20 cellular contexts compared by ENCODE assay signal in the genomic region with DNA sequence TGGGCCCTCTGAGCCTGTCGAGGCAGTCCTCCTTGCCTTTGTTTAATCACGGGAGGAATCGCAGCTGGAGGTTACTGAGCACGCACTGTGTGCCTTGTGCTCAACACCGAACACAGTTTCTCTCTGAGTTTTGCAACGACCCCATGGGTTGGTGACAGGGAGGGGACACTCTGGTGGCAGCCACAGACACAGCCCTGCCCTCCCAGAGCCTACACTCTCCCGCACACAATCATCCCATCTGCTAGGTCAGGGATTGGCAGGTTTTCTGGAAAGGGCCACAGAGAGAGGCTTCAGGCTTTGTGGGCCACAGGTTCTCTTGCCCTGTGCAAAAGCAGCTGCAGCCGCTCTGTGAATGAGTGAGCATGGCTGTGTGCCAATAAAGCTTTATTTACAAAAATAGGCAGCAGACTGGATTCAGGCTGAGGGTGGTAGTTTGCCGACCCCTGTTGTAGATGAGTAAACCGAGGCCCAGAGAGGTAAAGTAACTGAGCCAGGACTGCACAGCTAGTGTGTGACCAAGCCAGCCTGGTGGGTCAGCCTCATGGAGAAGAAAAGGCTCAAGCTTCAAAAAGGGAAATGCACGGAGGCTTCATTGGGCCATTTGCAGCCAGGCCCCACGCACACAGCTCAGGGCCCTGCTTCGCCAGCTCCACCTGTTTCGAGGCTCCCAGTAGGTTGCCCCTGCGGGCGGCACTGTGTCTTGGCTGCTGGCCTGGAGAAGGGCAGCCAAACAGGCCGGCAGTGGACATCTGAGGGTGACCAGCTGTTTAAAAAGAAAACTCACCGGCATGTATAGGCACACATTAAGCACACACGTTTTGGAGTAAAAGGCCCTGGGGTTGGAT. TPM values are rescaled to one million over a fixed set of nuclear protein-coding genes. Genes with fewer than 3 reads are reported as not detected.
DNase-seq lines count a peak whose midpoint lies in the region; ATAC-seq, FAIRE-seq and TF ChIP-seq lines count a peak whose summit lies in the region.
"Had no signal": no experiment of that assay in that cellular context is flagged by ENCODE, and none has a peak within 500 bp of the region (broad histone marks: within the 10 kb centered on the region; RNA-seq: fewer than 3 reads in every experiment).

No MANE protein-coding gene starts in this region.

- CTCF ChIA-PET in SK-N-SH (lab: Yijun Ruan, JAX) = interaction anchor here (1.3 to 8.9 kb wide), 5 partner anchors 9 to 557 kb away, joined by 3 to 84 read pairs (median 33); no protein-coding TSS in a partner anchor
- CTCF ChIA-PET in HepG2 (lab: Yijun Ruan, JAX; ENCODE audit: low intra/inter-chr PET ratio, low total read pairs) = no interaction called here

- TF ChIP-seq CTCF in SK-N-SH (IDR thresholded peaks at IDR 0.05) (no peak), VCaP (conservative IDR thresholded peaks at IDR 0.05) (no peak), HepG2 (CRISPR knock-in tag; IDR thresholded peaks at IDR 0.05) (no peak), smooth muscle cell (IDR thresholded peaks at IDR 0.05; ENCODE audit: borderline replicate concordance, insufficient read depth, poor library complexity, severe bottlenecking) (no peak), esophagus squamous epithelium (IDR thresholded peaks at IDR 0.05) (no peak)

- FAIRE-seq in HepG2 (lab: Jason Lieb, UNC) = no peak
- FAIRE-seq: frontal cortex had no signal

- POLR2A ChIA-PET in SK-N-SH (lab: Yijun Ruan, JAX) (interaction anchor here (1.8 kb wide), 1 partner anchor 10 kb away, joined by 4 read pairs; no protein-coding TSS in a partner anchor), HepG2 (lab: Yijun Ruan, JAX) (interaction anchor here (1.0 to 6.1 kb wide), 7 partner anchors 9 to 162 kb away, joined by 3 to 128 read pairs (median 10); partner anchors contain the start of genes CCND1 and LTO1)

- H3K4me3 ChIP-seq in SK-N-SH (ENCODE audit: low read depth in 2 of 2, low read length in 1 of 2) (no peak overlapping the region), HepG2 (replicated peaks in 1 of 3; ENCODE audit: insufficient read depth in 1 of 3, low read depth in 2 of 3, low read length in 3 of 3) (peak overlapping the region in 1 of 3 experiments; percentile 25; a peak in 2 of 6 replicates), smooth muscle cell (no peak overlapping the region), esophagus squamous epithelium (no peak overlapping the region)

- H3K9ac ChIP-seq in SK-N-SH = no peak overlapping the region
- peak overlapping the region; percentile 83 for H3K9ac ChIP-seq in HepG2 (ENCODE audit: insufficient read depth, low read depth, low read length)
- H3K9ac ChIP-seq in smooth muscle cell (ENCODE audit: low read depth) = no peak overlapping the region

- H4K20me1 ChIP-seq in SK-N-SH (ENCODE audit: insufficient read depth) (peaks cover 21% of the 10 kb centered on the region), HepG2 (ENCODE audit: insufficient read depth, low read length) (no peaks in the 10 kb centered on the region), smooth muscle cell (ENCODE audit: low read depth) (peaks cover 13% of the 10 kb centered on the region)

- H2AFZ ChIP-seq in SK-N-SH (ENCODE audit: low read depth) (no peak overlapping the region), HepG2 (ENCODE audit: low read length) (no peak overlapping the region), smooth muscle cell (ENCODE audit: low read depth) (no peak overlapping the region)

- peaks cover 4 to 12% of the 10 kb centered on the region in 2 experiments for H3K36me3 ChIP-seq in SK-N-SH (replicated peaks in 1 of 2; ENCODE audit: control insufficient read depth in 1 of 2, insufficient read depth in 2 of 2, low read length in 1 of 2)
- peaks cover 0 to 2% of the 10 kb centered on the region in 2 experiments; a peak in 1 of 5 replicates for H3K36me3 ChIP-seq in HepG2 (replicated peaks in 1 of 2; ENCODE audit: control insufficient read depth in 1 of 2, insufficient read depth in 2 of 2, low read length in 2 of 2)
- H3K36me3 ChIP-seq in smooth muscle cell (ENCODE audit: low read depth) = no peaks in the 10 kb centered on the region
- peaks cover 0 to 27% (median 3%) of the 10 kb centered on the region in 3 donors for H3K36me3 ChIP-seq in esophagus squamous epithelium

- H3F3A ChIP-seq in SK-N-SH (replicated peaks; ENCODE audit: insufficient read depth) (peaks cover 25% of the 10 kb centered on the region), smooth muscle cell (ENCODE audit: low read depth) (peaks cover 7% of the 10 kb centered on the region)

- ATAC-seq in SK-N-SH treated with all-trans-retinoic acid at 6 μM for 48 hours = no peak
- ATAC-seq in HepG2 = no peak; the same call in 2 of the 3 replicates
- ATAC-seq: activated CD8-positive, alpha-beta T cell treated with anti-CD3 and anti-CD28 coated beads for 36 hours had no signal

- in situ Hi-C loops in HepG2 (cut with HindIII; ENCODE audit: extremely low pct_ligation_motif_present, low pct_unique_long_range_greater_than_20kb) = loop anchor here (5.0 kb wide), 1 partner anchor 537 kb away; no protein-coding TSS in a partner anchor

- H3K9me3 ChIP-seq in SK-N-SH (no peaks in the 10 kb centered on the region), HepG2 (ENCODE audit: low read length) (no peaks in the 10 kb centered on the region), smooth muscle cell (replicated peaks; ENCODE audit: low read depth) (no peaks in the 10 kb centered on the region), esophagus squamous epithelium (no peaks in the 10 kb centered on the region)

- no peaks in the 10 kb centered on the region; a peak in 1 of 4 replicates for H3K4me1 ChIP-seq in SK-N-SH (ENCODE audit: control insufficient read depth in 1 of 2, insufficient read depth in 2 of 2, low read depth in 1 of 2, low read length in 1 of 2)
- peaks cover 86% of the 10 kb centered on the region for H3K4me1 ChIP-seq in HepG2 (ENCODE audit: insufficient read depth, low read length)
- H3K4me1 ChIP-seq in smooth muscle cell (ENCODE audit: low read depth) = peaks cover 18% of the 10 kb centered on the region
- H3K4me1 ChIP-seq in esophagus squamous epithelium = peaks cover 13 to 23% (median 13%) of the 10 kb centered on the region in 3 donors

- TSS peak; percentile 46 for BruUV-seq in HepG2 (replicated peaks; lab: Mats Ljungman, UMichigan)

- DNase-seq in SK-N-SH = peak; percentile 19
- peak; percentile 48 for DNase-seq in HepG2 (ENCODE audit: low spot score)
- no peak for DNase-seq in smooth muscle cell (lab: John Stamatoyannopoulos, UW; ENCODE audit: unreplicated experiment)
- DNase-seq in NOMO-1 (lab: John Stamatoyannopoulos, UW; ENCODE audit: unreplicated experiment in 2 of 2) = no peak
- no peak for DNase-seq in esophagus squamous epithelium (lab: John Stamatoyannopoulos, UW)
- no peak for DNase-seq in nucleus accumbens (lab: John Stamatoyannopoulos, UW)
- DNase-seq: activated CD8-positive, alpha-beta T cell treated with anti-CD3 and anti-CD28 coated beads for 36 hours; midbrain; MV-4-11; NCI-H2171 treated with DMSO at 0.1 percent for 48 hours; stimulated activated naive CD4-positive, alpha-beta T cell had no signal

- no peak for TF ChIP-seq EP300 in SK-N-SH (IDR thresholded peaks at IDR 0.05; ENCODE audit: borderline replicate concordance in 1 of 2, low read depth in 1 of 2, low read length in 1 of 2)
- TF ChIP-seq EP300 in HepG2 (IDR thresholded peaks at IDR 0.05; ENCODE audit: low read depth in 2 of 2, low read length in 2 of 2) = no peak
- no peak for TF ChIP-seq EP300 in HepG2 (CRISPR knock-in tag; IDR thresholded peaks at IDR 0.05; ENCODE audit: borderline replicate concordance)

- no peaks in the 10 kb centered on the region for H3K9me2 ChIP-seq in SK-N-SH

- H3K27ac ChIP-seq in SK-N-SH (ENCODE audit: low read depth in 2 of 2, low read length in 1 of 2) = no peak overlapping the region
- peak overlapping the region; percentile 100; the same call in 1 of the 2 replicates for H3K27ac ChIP-seq in VCaP
- peak overlapping the region; percentile 96 for H3K27ac ChIP-seq in HepG2 (ENCODE audit: extremely low read length, insufficient read depth, low read length)
- peak overlapping the region; percentile 65 for H3K27ac ChIP-seq in smooth muscle cell (ENCODE audit: low read depth)
- no peak overlapping the region for H3K27ac ChIP-seq in esophagus squamous epithelium

- TF ChIP-seq RAD21 in SK-N-SH (IDR thresholded peaks at IDR 0.05; ENCODE audit: low read length) (no peak), HepG2 (CRISPR knock-in tag; IDR thresholded peaks at IDR 0.05) (no peak)

- H3K4me2 ChIP-seq in SK-N-SH (no peak overlapping the region), HepG2 (ENCODE audit: low read depth, low read length) (peak overlapping the region; percentile 68), smooth muscle cell (peak overlapping the region; percentile 53)

- TF ChIP-seq POLR2A in HepG2 (IDR thresholded peaks at IDR 0.05; ENCODE audit: insufficient read depth in 1 of 2, low read depth in 2 of 2, low read length in 2 of 2) (no peak; a peak in 1 of 4 replicates), esophagus squamous epithelium (IDR thresholded peaks at IDR 0.05) (no peak)

- intact Hi-C loops in HepG2 (cut with micrococcal nuclease; ENCODE audit: unreplicated experiment) (no loop called here), esophagus squamous epithelium (cut with DNase I) (no loop called here)

- no peaks in the 10 kb centered on the region for H3K27me3 ChIP-seq in SK-N-SH (ENCODE audit: insufficient read depth)
- H3K27me3 ChIP-seq in HepG2 (ENCODE audit: control insufficient read depth in 1 of 2, insufficient read depth in 2 of 2, low read length in 2 of 2) = no peaks in the 10 kb centered on the region
- H3K27me3 ChIP-seq in smooth muscle cell (ENCODE audit: low read depth) = no peaks in the 10 kb centered on the region
- no peaks in the 10 kb centered on the region for H3K27me3 ChIP-seq in esophagus squamous epithelium

- 93% methylated on average over 16 of the region's 19 CpGs for WGBS in SK-N-SH (ENCODE audit: low lambda C conversion rate)
- WGBS in HepG2 (ENCODE audit: low lambda C conversion rate) = 93% methylated on average over 11 of the region's 19 CpGs
- WGBS in smooth muscle cell (ENCODE audit: low lambda C conversion rate) = 74% methylated on average over 19 of the region's 19 CpGs
- 64 to 78% methylated on average over 7 to 10 of the region's 19 CpGs for WGBS in esophagus squamous epithelium, 2 donors

- H3K79me2 ChIP-seq in SK-N-SH (ENCODE audit: insufficient read depth) (no peaks in the 10 kb centered on the region), HepG2 (ENCODE audit: insufficient read depth, low read length) (no peaks in the 10 kb centered on the region), smooth muscle cell (ENCODE audit: low read depth) (no peaks in the 10 kb centered on the region)

RNA-seq across cellular contexts. Expression of gene LTO1, which starts 16.3 kb away (rescaled TPM):
- polyA plus RNA-seq in SK-N-SH (2012; rRNA removed) (30.8 and 33.1 TPM in 2 replicates), HepG2 (2011; rRNA removed) (11.8 and 13.8 TPM in 2 replicates), smooth muscle cell (17.3 and 22.6 TPM in 2 replicates)
- polyA plus RNA-seq in SK-N-SH (2012; cell fraction: cytosol; rRNA removed) = 27.2 and 30.5 TPM in 2 replicates
- 93.5 and 102 TPM in 2 replicates for polyA plus RNA-seq in SK-N-SH (2012; cell fraction: nucleus; rRNA removed)
- total RNA-seq in HepG2 (2016; rRNA removed; fragmentation: Illumina TruSeq; extraction: Trizol) (11.3 and 15.0 TPM in 2 replicates), smooth muscle cell (7.2 and 8.0 TPM in 2 replicates), esophagus squamous epithelium (10 to 100 TPM; 16.5 to 29.2 (median 19.3) TPM)
- total RNA-seq in HepG2 (2016; cell fraction: cytosol; rRNA removed; fragmentation: Illumina TruSeq; extraction: Trizol; ENCODE audit: low read depth) = 9.2 and 10.5 TPM in 2 replicates
- 9.0 and 17.0 TPM in 2 replicates for total RNA-seq in HepG2 (2016; cell fraction: insoluble cytoplasmic fraction; rRNA removed; fragmentation: Illumina TruSeq; extraction: Trizol)
- total RNA-seq in HepG2 (2016; cell fraction: membrane; rRNA removed; fragmentation: Illumina TruSeq; extraction: Trizol) = 11.5 and 13.4 TPM in 2 replicates
- total RNA-seq in HepG2 (2016; cell fraction: nucleus; rRNA removed; fragmentation: Illumina TruSeq; extraction: Trizol) = 17.6 and 20.5 TPM in 2 replicates
- 9.3 TPM in 2 replicates for polyA plus RNA-seq in HepG2 (2011; cell fraction: cytosol; rRNA removed)
- 32.0 and 35.0 TPM in 2 replicates for polyA plus RNA-seq in HepG2 (2011; cell fraction: nucleus; rRNA removed)
- 10.6 and 11.8 TPM in 2 replicates for polyA plus RNA-seq in HepG2 (2012)
- polyA plus RNA-seq in HepG2 (2016; cell fraction: cytosol; fragmentation: Illumina TruSeq; extraction: Trizol; ENCODE audit: low read depth) = 5.3 and 6.8 TPM in 2 replicates
- 13.9 and 14.6 TPM in 2 replicates for polyA plus RNA-seq in HepG2 (2016; cell fraction: insoluble cytoplasmic fraction; fragmentation: Illumina TruSeq; extraction: Trizol; ENCODE audit: low read depth)
- 9.0 and 9.4 TPM in 2 replicates for polyA plus RNA-seq in HepG2 (2016; cell fraction: membrane; fragmentation: Illumina TruSeq; extraction: Trizol; ENCODE audit: low read depth)
- 40.5 and 43.2 TPM in 2 replicates for polyA plus RNA-seq in HepG2 (2016; cell fraction: nucleus; fragmentation: Illumina TruSeq; extraction: Trizol; ENCODE audit: insufficient read depth, low read depth)
- 17.9 and 33.2 TPM in 2 replicates for polyA minus RNA-seq in HepG2 (2011; rRNA and poly(A)+ RNA removed; ENCODE audit: low replicate concordance)
- polyA minus RNA-seq in HepG2 (2011; cell fraction: cytosol; rRNA and poly(A)+ RNA removed) = 4.6 TPM in 2 replicates
- 22.3 and 29.4 TPM in 2 replicates for polyA minus RNA-seq in HepG2 (2011; cell fraction: nucleus; rRNA and poly(A)+ RNA removed)

RNA-seq across cellular contexts. Expression of gene CCND1, which starts 17.9 kb away (rescaled TPM):
- polyA plus RNA-seq in SK-N-SH (2012; rRNA removed) = 242 and 285 TPM in 2 replicates
- 196 and 213 TPM in 2 replicates for polyA plus RNA-seq in SK-N-SH (2012; cell fraction: cytosol; rRNA removed)
- 319 and 430 TPM in 2 replicates for polyA plus RNA-seq in SK-N-SH (2012; cell fraction: nucleus; rRNA removed)
- total RNA-seq in HepG2 (2016; rRNA removed; fragmentation: Illumina TruSeq; extraction: Trizol) = 107 and 117 TPM in 2 replicates
- 18.0 and 19.0 TPM in 2 replicates for total RNA-seq in HepG2 (2016; cell fraction: cytosol; rRNA removed; fragmentation: Illumina TruSeq; extraction: Trizol; ENCODE audit: low read depth)
- 91.6 and 108 TPM in 2 replicates for total RNA-seq in HepG2 (2016; cell fraction: insoluble cytoplasmic fraction; rRNA removed; fragmentation: Illumina TruSeq; extraction: Trizol)
- 58.9 and 60.9 TPM in 2 replicates for total RNA-seq in HepG2 (2016; cell fraction: membrane; rRNA removed; fragmentation: Illumina TruSeq; extraction: Trizol)
- total RNA-seq in HepG2 (2016; cell fraction: nucleus; rRNA removed; fragmentation: Illumina TruSeq; extraction: Trizol) = 68.6 and 72.9 TPM in 2 replicates
- polyA plus RNA-seq in HepG2 (2011; rRNA removed) = 126 and 136 TPM in 2 replicates
- 73.2 and 112 TPM in 2 replicates for polyA plus RNA-seq in HepG2 (2011; cell fraction: cytosol; rRNA removed)
- 161 and 292 TPM in 2 replicates for polyA plus RNA-seq in HepG2 (2011; cell fraction: nucleus; rRNA removed)
- polyA plus RNA-seq in HepG2 (2012) = 60.9 and 65.2 TPM in 2 replicates
- 10.4 and 11.6 TPM in 2 replicates for polyA plus RNA-seq in HepG2 (2016; cell fraction: cytosol; fragmentation: Illumina TruSeq; extraction: Trizol; ENCODE audit: low read depth)
- 75.4 and 106 TPM in 2 replicates for polyA plus RNA-seq in HepG2 (2016; cell fraction: insoluble cytoplasmic fraction; fragmentation: Illumina TruSeq; extraction: Trizol; ENCODE audit: low read depth)
- polyA plus RNA-seq in HepG2 (2016; cell fraction: membrane; fragmentation: Illumina TruSeq; extraction: Trizol; ENCODE audit: low read depth) = 24.6 and 25.9 TPM in 2 replicates
- polyA plus RNA-seq in HepG2 (2016; cell fraction: nucleus; fragmentation: Illumina TruSeq; extraction: Trizol; ENCODE audit: insufficient read depth, low read depth) = 90.1 and 100 TPM in 2 replicates
- polyA minus RNA-seq in HepG2 (2011; rRNA and poly(A)+ RNA removed; ENCODE audit: low replicate concordance) = 30.5 and 379 TPM in 2 replicates
- polyA minus RNA-seq in HepG2 (2011; cell fraction: cytosol; rRNA and poly(A)+ RNA removed) = 191 and 225 TPM in 2 replicates
- polyA minus RNA-seq in HepG2 (2011; cell fraction: nucleus; rRNA and poly(A)+ RNA removed) = 120 and 156 TPM in 2 replicates
- total RNA-seq in smooth muscle cell = 281 and 307 TPM in 2 replicates
- polyA plus RNA-seq in smooth muscle cell = 482 and 510 TPM in 2 replicates
- 100 to 1,000 TPM in 3 of 4 donors, 10 to 100 TPM in 1; 64.1 to 216 (median 145) TPM for total RNA-seq in esophagus squamous epithelium

RNA-seq across cellular contexts. Expression of gene FGF19, which starts 45.0 kb away (rescaled TPM):
- polyA plus RNA-seq in SK-N-SH (2012; rRNA removed) = not detected in 2 replicates
- polyA plus RNA-seq in SK-N-SH (2012; cell fraction: cytosol; rRNA removed) = not detected in 2 replicates
- 0.02 TPM in 1 of 2 replicates, not detected in the other for polyA plus RNA-seq in SK-N-SH (2012; cell fraction: nucleus; rRNA removed)
- total RNA-seq in HepG2 (2016; rRNA removed; fragmentation: Illumina TruSeq; extraction: Trizol) = not detected in 2 replicates
- not detected in 2 replicates for total RNA-seq in HepG2 (2016; cell fraction: cytosol; rRNA removed; fragmentation: Illumina TruSeq; extraction: Trizol; ENCODE audit: low read depth)
- total RNA-seq in HepG2 (2016; cell fraction: insoluble cytoplasmic fraction; rRNA removed; fragmentation: Illumina TruSeq; extraction: Trizol) = 0.04 TPM in 1 of 2 replicates, not detected in the other
- total RNA-seq in HepG2 (2016; cell fraction: membrane; rRNA removed; fragmentation: Illumina TruSeq; extraction: Trizol) = not detected in 2 replicates
- total RNA-seq in HepG2 (2016; cell fraction: nucleus; rRNA removed; fragmentation: Illumina TruSeq; extraction: Trizol) = not detected in 2 replicates
- 0.07 and 0.16 TPM in 2 replicates for polyA plus RNA-seq in HepG2 (2011; rRNA removed)
- 0.03 and 0.06 TPM in 2 replicates for polyA plus RNA-seq in HepG2 (2011; cell fraction: cytosol; rRNA removed)
- polyA plus RNA-seq in HepG2 (2011; cell fraction: nucleus; rRNA removed) = 0.62 and 0.74 TPM in 2 replicates
- polyA plus RNA-seq in HepG2 (2012) = 0.08 and 0.11 TPM in 2 replicates
- polyA plus RNA-seq in HepG2 (2016; cell fraction: cytosol; fragmentation: Illumina TruSeq; extraction: Trizol; ENCODE audit: low read depth) = not detected in 2 replicates
- polyA plus RNA-seq in HepG2 (2016; cell fraction: insoluble cytoplasmic fraction; fragmentation: Illumina TruSeq; extraction: Trizol; ENCODE audit: low read depth) = not detected in 2 replicates
- not detected in 2 replicates for polyA plus RNA-seq in HepG2 (2016; cell fraction: membrane; fragmentation: Illumina TruSeq; extraction: Trizol; ENCODE audit: low read depth)
- 0.36 and 0.37 TPM in 2 replicates for polyA plus RNA-seq in HepG2 (2016; cell fraction: nucleus; fragmentation: Illumina TruSeq; extraction: Trizol; ENCODE audit: insufficient read depth, low read depth)
- 0.21 TPM in 1 of 2 replicates, not detected in the other for polyA minus RNA-seq in HepG2 (2011; rRNA and poly(A)+ RNA removed; ENCODE audit: low replicate concordance)
- polyA minus RNA-seq in HepG2 (2011; cell fraction: cytosol; rRNA and poly(A)+ RNA removed) = not detected in 2 replicates
- polyA minus RNA-seq in HepG2 (2011; cell fraction: nucleus; rRNA and poly(A)+ RNA removed) = not detected in 2 replicates
- not detected in 2 replicates for total RNA-seq in smooth muscle cell
- polyA plus RNA-seq in smooth muscle cell = not detected in 2 replicates
- total RNA-seq in esophagus squamous epithelium = not detected
- total RNA-seq: activated CD8-positive, alpha-beta T cell treated with anti-CD3 and anti-CD28 coated beads for 36 hours; activated T-helper 1 cell treated with anti-CD3 and anti-CD28 coated beads, Interleukin-12 subunit alpha, Interleukin-12 subunit beta, Interleukin-2, Interleukin-4 antibody, amounts not matched to agents 30 ng/mL and 10 ng/mL and 1 ng/mL, durations not matched to agents 14 hours and 24 hours and 36 hours; CD4-positive, alpha-beta T cell; Daoy; frontal cortex; HT1080; ureter had no signal
- polyA plus RNA-seq: adipose tissue had no signal

Comparison
In these comparisons a context has a peak if more than half of its experiments do, and no peak if none do; other contexts are left out.
1. DNase-seq: peak in SK-N-SH (single experiment) and HepG2 (single experiment); none in smooth muscle cell (single experiment), NOMO-1 (0 of 2), esophagus squamous epithelium (single experiment) and nucleus accumbens (0 of 56).
2. H3K27ac ChIP-seq: peak in VCaP (single experiment), HepG2 (single experiment) and smooth muscle cell (single experiment); none in SK-N-SH (0 of 2) and esophagus squamous epithelium (0 of 4).